1 cellular context compared by ENCODE assay signal in genomic region chr2:86704482-86704971, GRCh38.
TF ChIP-seq lines count a peak whose summit lies in the region.

No MANE protein-coding gene starts in this region.

TF ChIP-seq in HepG2, 621 proteins besides CTCF, POLR2A, EP300 and RAD21 (continued from another document):
- TF ChIP-seq TIGD3 (CRISPR knock-in tag; IDR thresholded peaks at IDR 0.05; ENCODE audit: borderline replicate concordance): no peak
- no peak for TF ChIP-seq ZNF543 (CRISPR knock-in tag; IDR thresholded peaks at IDR 0.05)
- no peak for TF ChIP-seq SIN3A (IDR thresholded peaks at IDR 0.05; ENCODE audit: borderline replicate concordance, low read depth, low read length)
- TF ChIP-seq YY1 (IDR thresholded peaks at IDR 0.05; ENCODE audit: insufficient read depth, insufficient replicate concordance, low read depth, low read length): no peak
- TF ChIP-seq ZNF775 (CRISPR knock-in tag; IDR thresholded peaks at IDR 0.05; ENCODE audit: borderline replicate concordance): no peak
- no peak for TF ChIP-seq CEBPG (CRISPR knock-in tag; IDR thresholded peaks at IDR 0.05)
- TF ChIP-seq MED13 (CRISPR knock-in tag; IDR thresholded peaks at IDR 0.05): no peak
- no peak for TF ChIP-seq KLF16 (CRISPR knock-in tag; IDR thresholded peaks at IDR 0.05)
- TF ChIP-seq ATM (IDR thresholded peaks at IDR 0.05; ENCODE audit: borderline replicate concordance): no peak
- TF ChIP-seq HNF1B (CRISPR knock-in tag; IDR thresholded peaks at IDR 0.05): no peak
- TF ChIP-seq PBX3 (CRISPR knock-in tag; IDR thresholded peaks at IDR 0.05; ENCODE audit: borderline replicate concordance): no peak
- no peak for TF ChIP-seq WIZ (CRISPR knock-in tag; IDR thresholded peaks at IDR 0.05)
- TF ChIP-seq TP53 (CRISPR knock-in tag; conservative IDR thresholded peaks at IDR 0.05): no peak
- TF ChIP-seq ZBTB37 (CRISPR knock-in tag; IDR thresholded peaks at IDR 0.05): no peak
- no peak for TF ChIP-seq RFXAP (CRISPR knock-in tag; IDR thresholded peaks at IDR 0.05; ENCODE audit: borderline replicate concordance)
- no peak for TF ChIP-seq ZNF256 (CRISPR knock-in tag; conservative IDR thresholded peaks at IDR 0.05)
- no peak for TF ChIP-seq DMTF1 (CRISPR knock-in tag; IDR thresholded peaks at IDR 0.05)
- TF ChIP-seq NCOR1 (IDR thresholded peaks at IDR 0.05; ENCODE audit: borderline replicate concordance, low read length): no peak
